Comparison of ENCODE assay signal across 8 cellular contexts in the genomic region with DNA sequence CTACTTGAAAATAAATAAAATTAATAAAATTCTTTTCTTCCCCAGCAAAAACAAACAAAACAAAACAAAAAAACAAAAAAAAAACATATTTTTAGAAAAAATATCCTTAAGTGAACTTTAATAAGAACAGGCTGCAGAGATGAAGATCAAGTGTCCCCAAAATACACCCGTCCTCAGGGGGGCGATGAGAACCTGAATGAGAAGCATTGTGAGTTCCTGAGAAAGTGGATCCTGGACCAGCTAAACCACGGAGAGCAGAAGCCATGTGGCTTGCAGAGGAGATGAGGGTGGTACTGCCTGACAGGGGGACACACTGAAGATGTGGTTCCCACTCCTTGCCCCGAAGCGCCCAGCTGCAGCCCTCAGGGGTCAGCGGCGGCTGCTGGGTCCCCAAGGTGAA.
DNase-seq lines count a peak whose midpoint lies in the region; ATAC-seq and TF ChIP-seq lines count a peak whose summit lies in the region.

No MANE protein-coding gene starts in this region.

- intact Hi-C loops in ascending aorta (cut with DNase I), result no loop called here

- no peak for ATAC-seq in HG02763 (IDR thresholded peaks at IDR 0.05; ENCODE audit: unreplicated experiment)

- H3K4me3 ChIP-seq in ascending aorta, result no peak overlapping the region
- H3K4me3 ChIP-seq in neutrophil (ENCODE audit: low read depth in 1 of 2, low read length in 1 of 2), result no peak overlapping the region

- H3K27ac ChIP-seq in ascending aorta (peak overlapping the region in 1 of 2 donors; percentile 17), neutrophil (peak overlapping the region; percentile 54)

- H3K36me3 ChIP-seq in ascending aorta (peaks cover 24 to 26% of the 10 kb centered on the region in 2 donors), neutrophil (peaks cover 45% of the 10 kb centered on the region)

- DNase-seq in NOMO-1 treated with DMSO at 0.1 percent for 48 hours (lab: John Stamatoyannopoulos, UW; ENCODE audit: unreplicated experiment) (peak; percentile 4), NOMO-1 treated with dmso at 0.1 percent for 144 hours (lab: John Stamatoyannopoulos, UW; ENCODE audit: unreplicated experiment) (no peak), KBM-7 (peak; percentile 47), ascending aorta (ENCODE audit: low spot score in 2 of 2) (no peak), globus pallidus (ENCODE audit: low spot score) (no peak), NCI-H1048 (lab: John Stamatoyannopoulos, UW) (no peak)

- TF ChIP-seq CTCF in ascending aorta (IDR thresholded peaks at IDR 0.05) (peak in 2 of 3 experiments; percentile 23 to 26), neutrophil (IDR thresholded peaks at IDR 0.05) (no peak)

- H3K4me1 ChIP-seq in ascending aorta (peaks cover 0 to 18% of the 10 kb centered on the region in 2 donors), neutrophil (ENCODE audit: control insufficient read depth in 1 of 2, insufficient read depth in 1 of 2, low read depth in 1 of 2, low read length in 1 of 2) (peaks cover 10 to 16% of the 10 kb centered on the region in 2 experiments)

- in situ Hi-C loops in KBM-7 (cut with MboI; ENCODE audit: low pct_unique_long_range_greater_than_20kb, low sequenced_read_pairs), result no loop called here

- H3K9me3 ChIP-seq in ascending aorta, result no peaks in the 10 kb centered on the region
- H3K9me3 ChIP-seq in neutrophil, result no peaks in the 10 kb centered on the region

- H3K27me3 ChIP-seq in ascending aorta, result no peaks in the 10 kb centered on the region
- H3K27me3 ChIP-seq in neutrophil, result no peaks in the 10 kb centered on the region

Comparison
In these comparisons a context has a peak if more than half of its experiments do, and no peak if none do; other contexts are left out.
1. DNase-seq: peak in NOMO-1 treated with DMSO at 0.1 percent for 48 hours (single experiment) and KBM-7 (single experiment); none in NOMO-1 treated with dmso at 0.1 percent for 144 hours (single experiment), ascending aorta (0 of 2), globus pallidus (single experiment) and NCI-H1048 (single experiment).